In genomic region chr10:4066581-4067403, GRCh38 we compare ENCODE assay signal across 16 cellular contexts.
DNase-seq lines count a peak whose midpoint lies in the region; ATAC-seq and TF ChIP-seq lines count a peak whose summit lies in the region.
"Had no signal": no experiment of that assay in that cellular context is flagged by ENCODE, and none has a peak within 500 bp of the region (broad histone marks: within the 10 kb centered on the region; RNA-seq: fewer than 3 reads in every experiment).

No MANE protein-coding gene starts in this region.

- peaks cover 7% of the 10 kb centered on the region for H3K4me1 Mint-ChIP-seq in activated CD8-positive, alpha-beta memory T cell treated with anti-CD3 and anti-CD28 coated beads, Interleukin-2, amount 10 ng/mL, durations not matched to agents 7 days and 5 days
- H3K4me1 Mint-ChIP-seq in activated CD8-positive, alpha-beta T cell treated with anti-CD3 and anti-CD28 coated beads for 36 hours (ENCODE audit: low read depth) = no peaks in the 10 kb centered on the region
- H3K4me1 Mint-ChIP-seq in stimulated activated memory B cell treated with anti-CD40 and anti-IgM and Interleukin-4, amounts not matched to agents 10 μg/mL and 1 μg/mL and 100 μg/mL, for 72 hours = peaks cover 5% of the 10 kb centered on the region
- H3K4me1 Mint-ChIP-seq: memory B cell, WTC11 had no signal

- POLR2A ChIA-PET in activated CD8-positive, alpha-beta T cell treated with anti-CD3 and anti-CD28 coated beads for 36 hours (lab: Charles Lee) = interaction anchor here (1.0 kb wide), 1 partner anchor 192 kb away, joined by 3 read pairs; no protein-coding TSS in a partner anchor

- no peaks in the 10 kb centered on the region for H3K27me3 Mint-ChIP-seq in activated CD8-positive, alpha-beta memory T cell treated with anti-CD3 and anti-CD28 coated beads, Interleukin-2, amount 10 ng/mL, durations not matched to agents 7 days and 5 days
- no peaks in the 10 kb centered on the region for H3K27me3 Mint-ChIP-seq in activated CD8-positive, alpha-beta T cell treated with anti-CD3 and anti-CD28 coated beads for 36 hours
- no peaks in the 10 kb centered on the region for H3K27me3 Mint-ChIP-seq in stimulated activated memory B cell treated with anti-CD40 and anti-IgM and Interleukin-4, amounts not matched to agents 10 μg/mL and 1 μg/mL and 100 μg/mL, for 72 hours
- H3K27me3 Mint-ChIP-seq: memory B cell had no signal

- DNase-seq in activated CD8-positive, alpha-beta memory T cell treated with anti-CD3 and anti-CD28 coated beads, Interleukin-2, amount 10 ng/mL, durations not matched to agents 7 days and 5 days = no peak
- DNase-seq in activated CD8-positive, alpha-beta memory T cell treated with anti-CD3 and anti-CD28 coated beads for 24 hours = no peak
- peak; percentile 39 for DNase-seq in activated CD8-positive, alpha-beta T cell treated with anti-CD3 and anti-CD28 coated beads for 36 hours
- no peak for DNase-seq in inferior parietal cortex (ENCODE audit: extremely low spot score)
- no peak for DNase-seq in 8988T
- no peak for DNase-seq in NCI-H1436 treated with DMSO at 0.1 percent for 48 hours (lab: John Stamatoyannopoulos, UW)
- DNase-seq: activated effector memory CD4-positive, alpha-beta T cell treated with anti-CD3 and anti-CD28 coated beads, Interleukin-2, amount 50 U/mL, for 16 hours; foreskin melanocyte; NCI-H1105; NCI-H446; SW 1271; testis had no signal

- H3K27ac Mint-ChIP-seq in activated CD8-positive, alpha-beta memory T cell treated with anti-CD3 and anti-CD28 coated beads, Interleukin-2, amount 10 ng/mL, durations not matched to agents 7 days and 5 days = peak overlapping the region; percentile 37
- no peak overlapping the region for H3K27ac Mint-ChIP-seq in activated CD8-positive, alpha-beta T cell treated with anti-CD3 and anti-CD28 coated beads for 36 hours
- H3K27ac Mint-ChIP-seq in stimulated activated memory B cell treated with anti-CD40 and anti-IgM and Interleukin-4, amounts not matched to agents 10 μg/mL and 1 μg/mL and 100 μg/mL, for 72 hours = no peak overlapping the region
- H3K27ac Mint-ChIP-seq: memory B cell, WTC11 had no signal

- CTCF ChIA-PET in activated CD8-positive, alpha-beta memory T cell treated with anti-CD3 and anti-CD28 coated beads, Interleukin-2, amount 10 ng/mL, durations not matched to agents 7 days and 5 days (lab: Charles Lee) = no interaction called here
- CTCF ChIA-PET in activated CD8-positive, alpha-beta T cell treated with anti-CD3 and anti-CD28 coated beads for 36 hours (lab: Charles Lee) = interaction anchor here (0.7 to 1.2 kb wide), 2 partner anchors 9 to 44 kb away, joined by 3 read pairs; no protein-coding TSS in a partner anchor

- TF ChIP-seq CTCF in activated CD8-positive, alpha-beta T cell treated with anti-CD3 and anti-CD28 coated beads for 36 hours (IDR thresholded peaks at IDR 0.05) = no peak

- H3K9me3 Mint-ChIP-seq in activated CD8-positive, alpha-beta memory T cell treated with anti-CD3 and anti-CD28 coated beads, Interleukin-2, amount 10 ng/mL, durations not matched to agents 7 days and 5 days (ENCODE audit: low read depth) = no peaks in the 10 kb centered on the region
- H3K9me3 Mint-ChIP-seq in activated CD8-positive, alpha-beta T cell treated with anti-CD3 and anti-CD28 coated beads for 36 hours = no peaks in the 10 kb centered on the region
- peaks cover 3% of the 10 kb centered on the region for H3K9me3 Mint-ChIP-seq in stimulated activated memory B cell treated with anti-CD40 and anti-IgM and Interleukin-4, amounts not matched to agents 10 μg/mL and 1 μg/mL and 100 μg/mL, for 72 hours
- H3K9me3 Mint-ChIP-seq: WTC11 had no signal

- intact Hi-C loops in activated CD8-positive, alpha-beta T cell treated with anti-CD3 and anti-CD28 coated beads for 36 hours (cut with micrococcal nuclease) = no loop called here

- H3K4me3 Mint-ChIP-seq in activated CD8-positive, alpha-beta memory T cell treated with anti-CD3 and anti-CD28 coated beads, Interleukin-2, amount 10 ng/mL, durations not matched to agents 7 days and 5 days = no peak overlapping the region
- no peak overlapping the region for H3K4me3 Mint-ChIP-seq in activated CD8-positive, alpha-beta T cell treated with anti-CD3 and anti-CD28 coated beads for 36 hours
- H3K4me3 Mint-ChIP-seq in stimulated activated memory B cell treated with anti-CD40 and anti-IgM and Interleukin-4, amounts not matched to agents 10 μg/mL and 1 μg/mL and 100 μg/mL, for 72 hours = no peak overlapping the region
- H3K4me3 Mint-ChIP-seq: memory B cell, WTC11 had no signal

- H3K36me3 Mint-ChIP-seq in activated CD8-positive, alpha-beta memory T cell treated with anti-CD3 and anti-CD28 coated beads, Interleukin-2, amount 10 ng/mL, durations not matched to agents 7 days and 5 days = peaks cover 1% of the 10 kb centered on the region
- H3K36me3 Mint-ChIP-seq in activated CD8-positive, alpha-beta T cell treated with anti-CD3 and anti-CD28 coated beads for 36 hours (ENCODE audit: low read depth) = no peaks in the 10 kb centered on the region
- no peaks in the 10 kb centered on the region for H3K36me3 Mint-ChIP-seq in stimulated activated memory B cell treated with anti-CD40 and anti-IgM and Interleukin-4, amounts not matched to agents 10 μg/mL and 1 μg/mL and 100 μg/mL, for 72 hours
- H3K36me3 Mint-ChIP-seq: memory B cell, WTC11 had no signal

- peak; percentile 52 for ATAC-seq in activated CD8-positive, alpha-beta memory T cell treated with anti-CD3 and anti-CD28 coated beads, Interleukin-2, amount 10 ng/mL, durations not matched to agents 7 days and 5 days
- ATAC-seq in HG02610 (IDR thresholded peaks at IDR 0.05; ENCODE audit: unreplicated experiment) = peak; percentile 62
- peak; percentile 84 for ATAC-seq in activated CD8-positive, alpha-beta T cell treated with anti-CD3 and anti-CD28 coated beads for 36 hours
- peak; percentile 78 for ATAC-seq in stimulated activated memory B cell treated with anti-CD40 and anti-IgM and Interleukin-4, amounts not matched to agents 10 μg/mL and 1 μg/mL and 100 μg/mL, for 72 hours
- ATAC-seq: WTC11 had no signal
